28 cellular contexts compared by ENCODE assay signal in genomic region chrX:134683351-134683750, GRCh38. TPM values are rescaled to one million over a fixed set of nuclear protein-coding genes. Genes with fewer than 3 reads are reported as not detected.
"Had no signal": no experiment of that assay in that cellular context is flagged by ENCODE, and none has a peak within 500 bp of the region (broad histone marks: within the 10 kb centered on the region; RNA-seq: fewer than 3 reads in every experiment).

No MANE protein-coding gene starts in this region.

- H3K9me3 Mint-ChIP-seq: activated CD8-positive, alpha-beta T cell treated with anti-CD3 and anti-CD28 coated beads for 36 hours; activated naive CD4-positive, alpha-beta T cell treated with anti-CD3 and anti-CD28 coated beads for 36 hours; activated naive CD4-positive, alpha-beta T cell treated with anti-CD3 and anti-CD28 coated beads, Interleukin-2, amount 50 U/mL, for 72 hours; activated T-helper 2 cell treated with anti-CD3 and anti-CD28 coated beads, Interferon-gamma antibody, Interleukin-2, Interleukin-4, amounts not matched to agents 10 μg/mL and 5 μg/mL and 100 μg/mL, durations not matched to agents 14 hours and 24 hours and 36 hours had no signal

- H3K9me3 ChIP-seq: adrenal gland, MG63, SJCRH30 had no signal

- H3K27ac Mint-ChIP-seq: activated CD4-positive, alpha-beta T cell treated with anti-CD3 and anti-CD28 coated beads, Interleukin-2, amount 10 ng/mL, durations not matched to agents 24 days and 14 days; activated CD8-positive, alpha-beta T cell treated with anti-CD3 and anti-CD28 coated beads for 36 hours; activated naive CD4-positive, alpha-beta T cell treated with anti-CD3 and anti-CD28 coated beads for 36 hours; activated naive CD4-positive, alpha-beta T cell treated with anti-CD3 and anti-CD28 coated beads, Interleukin-2, amount 50 U/mL, for 72 hours; activated T-helper 2 cell treated with anti-CD3 and anti-CD28 coated beads, Interferon-gamma antibody, Interleukin-2, Interleukin-4, amounts not matched to agents 10 μg/mL and 5 μg/mL and 100 μg/mL, durations not matched to agents 14 hours and 24 hours and 36 hours; brain had no signal

- H3K4me1 ChIP-seq: adrenal gland had no signal

- H3K27me3 Mint-ChIP-seq: activated CD4-positive, alpha-beta T cell treated with anti-CD3 and anti-CD28 coated beads, Interleukin-2, amount 10 ng/mL, durations not matched to agents 24 days and 14 days; activated CD8-positive, alpha-beta T cell treated with anti-CD3 and anti-CD28 coated beads for 36 hours had no signal

- H3K4me3 Mint-ChIP-seq: activated CD4-positive, alpha-beta T cell treated with anti-CD3 and anti-CD28 coated beads, Interleukin-2, amount 10 ng/mL, durations not matched to agents 24 days and 14 days; activated CD8-positive, alpha-beta T cell treated with anti-CD3 and anti-CD28 coated beads for 36 hours; activated naive CD4-positive, alpha-beta T cell treated with anti-CD3 and anti-CD28 coated beads for 36 hours; brain had no signal

- DNase-seq: activated CD4-positive, alpha-beta T cell treated with anti-CD3 and anti-CD28 coated beads, Interleukin-2, amount 10 ng/mL, durations not matched to agents 24 days and 14 days; activated CD4-positive, alpha-beta T cell treated with anti-CD3 and anti-CD28 coated beads, Interleukin-2, amount 50 U/mL, for 4 hours; activated CD8-positive, alpha-beta T cell treated with anti-CD3 and anti-CD28 coated beads for 36 hours; activated gamma-delta T cell treated with Interleukin-2 at 50 U/mL for 16 hours; activated naive CD4-positive, alpha-beta T cell treated with anti-CD3 and anti-CD28 coated beads for 36 hours; activated T-cell treated with anti-CD3 and anti-CD28 coated beads, Interleukin-2, amount 50 U/mL, for 1 hour; adrenal gland; central memory CD4-positive, alpha-beta T cell; Kasumi-1; KG1; MG63; NCI-H1048; NCI-H1436; NCI-H1930; NCI-H2081 treated with DMSO at 0.1 percent for 48 hours; NCI-H226; SJCRH30; SW 1271; T-helper 1 cell; T1000; WERI-Rb-1 had no signal

- H3K36me3 ChIP-seq: adrenal gland, MG63, SJCRH30, WERI-Rb-1 had no signal

- H3K27ac ChIP-seq: adrenal gland, SJCRH30, WERI-Rb-1 had no signal

- H3K4me3 ChIP-seq: adrenal gland, MG63, SJCRH30 had no signal

- H3K27me3 ChIP-seq: MG63, SJCRH30 had no signal

- H3K4me1 Mint-ChIP-seq: activated CD4-positive, alpha-beta T cell treated with anti-CD3 and anti-CD28 coated beads, Interleukin-2, amount 10 ng/mL, durations not matched to agents 24 days and 14 days had no signal

- ATAC-seq: activated CD8-positive, alpha-beta T cell treated with anti-CD3 and anti-CD28 coated beads for 36 hours; activated naive CD4-positive, alpha-beta T cell treated with anti-CD3 and anti-CD28 coated beads, Interleukin-2, amount 50 U/mL, for 72 hours; Panc1 had no signal

- H3K36me3 Mint-ChIP-seq: activated naive CD4-positive, alpha-beta T cell treated with anti-CD3 and anti-CD28 coated beads, Interleukin-2, amount 50 U/mL, for 72 hours; brain had no signal

RNA-seq across cellular contexts. Expression of gene PLAC1, which starts 25.1 kb away (rescaled TPM):
- total RNA-seq: activated CD4-positive, alpha-beta T cell treated with anti-CD3 and anti-CD28 coated beads, Interleukin-2, amount 10 ng/mL, durations not matched to agents 24 days and 14 days; activated CD8-positive, alpha-beta memory T cell treated with anti-CD3 and anti-CD28 coated beads for 36 hours; activated CD8-positive, alpha-beta T cell treated with anti-CD3 and anti-CD28 coated beads for 36 hours; activated naive CD4-positive, alpha-beta T cell treated with anti-CD3 and anti-CD28 coated beads for 36 hours; activated naive CD4-positive, alpha-beta T cell treated with anti-CD3 and anti-CD28 coated beads, Interleukin-2, amount 50 U/mL, for 72 hours; activated T-helper 2 cell treated with anti-CD3 and anti-CD28 coated beads, Interferon-gamma antibody, Interleukin-2, Interleukin-4, amounts not matched to agents 10 μg/mL and 5 μg/mL and 100 μg/mL, durations not matched to agents 14 hours and 24 hours and 36 hours; adrenal gland; cerebellum; T-helper 2 cell treated with Interferon-gamma antibody and Interleukin-4, amounts not matched to agents 100 ng/mL and 5 ng/mL, for 36 hours had no signal
- polyA plus RNA-seq: adrenal gland had no signal
